Comparison of ENCODE assay signal across 15 cellular contexts in genomic region chr20:774680-775057, GRCh38. TPM values are rescaled to one million over a fixed set of nuclear protein-coding genes. Genes with fewer than 3 reads are reported as not detected.
DNase-seq lines count a peak whose midpoint lies in the region; ATAC-seq, FAIRE-seq and TF ChIP-seq lines count a peak whose summit lies in the region.
"Had no signal": no experiment of that assay in that cellular context is flagged by ENCODE, and none has a peak within 500 bp of the region (broad histone marks: within the 10 kb centered on the region; RNA-seq: fewer than 3 reads in every experiment).

No MANE protein-coding gene starts in this region.

- no peak overlapping the region for H2AK5ac ChIP-seq in H1 (ENCODE audit: low read depth, low read length)

- TF ChIP-seq POLR2A in Peyer's patch (IDR thresholded peaks at IDR 0.05), result no peak
- no peak for TF ChIP-seq POLR2A in H1 (IDR thresholded peaks at IDR 0.05; ENCODE audit: control extremely low read depth in 1 of 2, low read depth in 2 of 2, low read length in 2 of 2)

- H3K9me3 Mint-ChIP-seq in GM23338 (0 out of 3 replicates have a peak, but pooled peaks cover 2% of the 10 kb centered on the region), osteocyte (ENCODE audit: unreplicated experiment) (no peaks in the 10 kb centered on the region)
- H3K9me3 Mint-ChIP-seq: CD8-positive, alpha-beta memory T cell had no signal

- H3K4me3 Mint-ChIP-seq in GM23338, result no peak overlapping the region
- H3K4me3 Mint-ChIP-seq in osteocyte (ENCODE audit: unreplicated experiment), result no peak overlapping the region
- H3K4me3 Mint-ChIP-seq: CD8-positive, alpha-beta memory T cell had no signal

- H2BK5ac ChIP-seq in H1 (ENCODE audit: low read depth, low read length), result no peak overlapping the region

- 0 out of 2 replicates have a peak, but pooled peaks cover 3% of the 10 kb centered on the region for H3F3A ChIP-seq in GM23338 (replicated peaks; ENCODE audit: low read depth)

- no peak for FAIRE-seq in H1 (lab: Jason Lieb, UNC)
- FAIRE-seq: A204.1 had no signal

- H3K27ac ChIP-seq in BLaER1 (peak overlapping the region; percentile 32; the same call in 1 of the 2 replicates), GM23338 (ENCODE audit: low read depth) (no peak overlapping the region), Peyer's patch (peak overlapping the region in 3 of 4 donors; percentile 62 to 90 (median 78)), H1 (ENCODE audit: low read depth, low read length) (no peak overlapping the region), ascending aorta (no peak overlapping the region)

- TF ChIP-seq RAD21 in H1 (IDR thresholded peaks at IDR 0.05 in 1 of 2, conservative IDR thresholded peaks at IDR 0.05 in 1 of 2; ENCODE audit: low read depth in 2 of 2, low read length in 2 of 2), result no peak

- H4K91ac ChIP-seq in H1 (replicated peaks; ENCODE audit: insufficient read length, low read length), result no peak overlapping the region

- H3K4me2 ChIP-seq in BLaER1 (peak overlapping the region; percentile 41), GM23338 (peak overlapping the region; percentile 71; the same call in 1 of the 2 replicates), H1 (ENCODE audit: insufficient read depth in 1 of 2, low read depth in 2 of 2, low read length in 2 of 2) (no peak overlapping the region; a peak in 1 of 4 replicates)

- no peaks in the 10 kb centered on the region for H4K20me1 ChIP-seq in BLaER1
- no peaks in the 10 kb centered on the region for H4K20me1 ChIP-seq in GM23338 (replicated peaks; ENCODE audit: insufficient read depth)
- no peaks in the 10 kb centered on the region for H4K20me1 ChIP-seq in H1 (replicated peaks in 1 of 2; ENCODE audit: control insufficient read depth in 1 of 2, insufficient read depth in 2 of 2, low read length in 2 of 2)

- POLR2A ChIA-PET in H1 (lab: Charles Lee; ENCODE audit: partially characterized antibody), result no interaction called here

- H3K9me3 ChIP-seq in BLaER1 (peaks cover 4% of the 10 kb centered on the region), Peyer's patch (no peaks in the 10 kb centered on the region), H1 (ENCODE audit: insufficient read depth in 2 of 2, low read depth in 1 of 2, low read length in 1 of 2) (no peaks in the 10 kb centered on the region), ascending aorta (no peaks in the 10 kb centered on the region)
- H3K9me3 ChIP-seq: BE2C, Caco-2 had no signal

- TF ChIP-seq CTCF in GM23338 (conservative IDR thresholded peaks at IDR 0.05; ENCODE audit: low read depth in 2 of 2), result no peak
- TF ChIP-seq CTCF in Peyer's patch (IDR thresholded peaks at IDR 0.05), result no peak
- no peak for TF ChIP-seq CTCF in H1 (IDR thresholded peaks at IDR 0.05; ENCODE audit: control extremely low read depth in 1 of 3, insufficient read depth in 1 of 3, low read depth in 1 of 3, low read length in 3 of 3)
- TF ChIP-seq CTCF in ascending aorta (IDR thresholded peaks at IDR 0.05), result no peak
- no peak for TF ChIP-seq CTCF in osteocyte (IDR thresholded peaks at IDR 0.05)

- 70% methylated on average over 4 of the region's 4 CpGs; no CpG with 5 or more reads in 1 of the 2 experiments for WGBS in H1 (ENCODE audit: extremely low coverage in 1 of 2, insufficient coverage in 1 of 2, insufficient read length in 1 of 2, insufficient replicate concordance in 2 of 2, low coverage in 1 of 2, low lambda C conversion rate in 2 of 2, missing lambda C conversion rate in 1 of 2), 2 experiments

- no peak overlapping the region for H3K18ac ChIP-seq in H1 (ENCODE audit: extremely low read depth, low read length)

- H2BK12ac ChIP-seq in H1 (ENCODE audit: low read depth, low read length), result no peak overlapping the region

- H2AFZ ChIP-seq in GM23338, result no peak overlapping the region
- H2AFZ ChIP-seq in H1 (ENCODE audit: low read length), result no peak overlapping the region

- intact Hi-C loops in ascending aorta (cut with DNase I), result no loop called here

- H3K36me3 Mint-ChIP-seq in GM23338 (ENCODE audit: low read depth) (no peaks in the 10 kb centered on the region), osteocyte (ENCODE audit: unreplicated experiment) (no peaks in the 10 kb centered on the region)
- H3K36me3 Mint-ChIP-seq: CD8-positive, alpha-beta memory T cell had no signal

- peak overlapping the region; percentile 18; the same call in 1 of the 2 replicates for H2BK20ac ChIP-seq in H1 (ENCODE audit: low read length)

- H3K4me1 Mint-ChIP-seq in GM23338, result peaks cover 30% of the 10 kb centered on the region
- H3K4me1 Mint-ChIP-seq in osteocyte (ENCODE audit: unreplicated experiment), result no peaks in the 10 kb centered on the region
- H3K4me1 Mint-ChIP-seq: CD8-positive, alpha-beta memory T cell had no signal

- H2BK15ac ChIP-seq in H1 (ENCODE audit: low read length), result no peak overlapping the region

- H3K4ac ChIP-seq in H1 (replicated peaks; ENCODE audit: insufficient read length, low read depth, low read length), result no peak overlapping the region

- H3K79me1 ChIP-seq in H1 (ENCODE audit: low read depth, low read length), result no peaks in the 10 kb centered on the region

- no peak for ATAC-seq in GM23338
- no peak for ATAC-seq in GM21576 (IDR thresholded peaks at IDR 0.05; ENCODE audit: unreplicated experiment)

- no peaks in the 10 kb centered on the region for H3K9me2 ChIP-seq in GM23338 (ENCODE audit: insufficient read depth)

- no peak overlapping the region for H4K5ac ChIP-seq in H1 (ENCODE audit: insufficient read length, low read depth, low read length)

- H3K4me1 ChIP-seq in BLaER1, result peaks cover 25% of the 10 kb centered on the region
- peaks cover 20% of the 10 kb centered on the region for H3K4me1 ChIP-seq in GM23338 (ENCODE audit: insufficient read depth)
- peaks cover 0 to 32% (median 0%) of the 10 kb centered on the region in 4 donors for H3K4me1 ChIP-seq in Peyer's patch
- peaks cover 3 to 13% (median 11%) of the 10 kb centered on the region in 4 experiments; a peak in 5 of 7 replicates for H3K4me1 ChIP-seq in H1 (replicated peaks in 1 of 4; ENCODE audit: control insufficient read depth in 3 of 4, insufficient read depth in 4 of 4, low read length in 3 of 4)
- no peaks in the 10 kb centered on the region for H3K4me1 ChIP-seq in ascending aorta
- H3K4me1 ChIP-seq: BE2C had no signal

- no peaks in the 10 kb centered on the region for H3K79me2 ChIP-seq in GM23338 (replicated peaks; ENCODE audit: insufficient read depth)
- H3K79me2 ChIP-seq in H1 (ENCODE audit: control insufficient read depth in 1 of 2, insufficient read depth in 2 of 2, low read length in 2 of 2), result no peaks in the 10 kb centered on the region

- TF ChIP-seq EP300 in H1 (IDR thresholded peaks at IDR 0.05; ENCODE audit: borderline replicate concordance in 1 of 2, low read depth in 2 of 2, low read length in 2 of 2), result no peak

- H3K27me3 Mint-ChIP-seq in GM23338 (ENCODE audit: insufficient read depth, low read depth, poor library complexity), result no peaks in the 10 kb centered on the region
- no peaks in the 10 kb centered on the region for H3K27me3 Mint-ChIP-seq in osteocyte (ENCODE audit: unreplicated experiment)

- no peak overlapping the region for H3K56ac ChIP-seq in H1 (replicated peaks; ENCODE audit: insufficient read length, low read depth, low read length)

- H3K36me3 ChIP-seq in BLaER1 (no peaks in the 10 kb centered on the region), GM23338 (ENCODE audit: insufficient read depth) (no peaks in the 10 kb centered on the region), Peyer's patch (no peaks in the 10 kb centered on the region), H1 (ENCODE audit: control insufficient read depth in 2 of 4, insufficient read depth in 4 of 4, low read length in 3 of 4) (no peaks in the 10 kb centered on the region), ascending aorta (no peaks in the 10 kb centered on the region)
- H3K36me3 ChIP-seq: BE2C had no signal

- H3K4me3 ChIP-seq in BLaER1 (no peak overlapping the region), GM23338 (no peak overlapping the region), Peyer's patch (peak overlapping the region in 2 of 4 donors; percentile 34 to 60), H1 (ENCODE audit: extremely low read depth in 1 of 4, insufficient read depth in 2 of 4, low read depth in 3 of 4, low read length in 4 of 4) (no peak overlapping the region), ascending aorta (no peak overlapping the region)

- H3K14ac ChIP-seq in H1 (ENCODE audit: insufficient read length), result no peak overlapping the region

- no peak overlapping the region; the same call in 1 of the 2 replicates for H4K8ac ChIP-seq in H1 (ENCODE audit: extremely low read depth, insufficient read depth, low read length)

- H3K23me2 ChIP-seq in H1 (ENCODE audit: low read depth, low read length), result 0 out of 2 replicates have a peak, but pooled peaks cover 3% of the 10 kb centered on the region

- CTCF ChIA-PET in H1 (lab: Charles Lee; ENCODE audit: partially characterized antibody), result interaction anchor here (1.3 to 2.0 kb wide), 2 partner anchors 40 to 107 kb away, joined by 4 to 7 read pairs; no protein-coding TSS in a partner anchor

- H3K27me3 ChIP-seq in BLaER1 (no peaks in the 10 kb centered on the region), GM23338 (ENCODE audit: insufficient read depth) (no peaks in the 10 kb centered on the region), Peyer's patch (no peaks in the 10 kb centered on the region), H1 (replicated peaks in 1 of 4; ENCODE audit: control insufficient read depth in 3 of 4, extremely low read depth in 1 of 4, insufficient read depth in 3 of 4, low read length in 3 of 4) (no peaks in the 10 kb centered on the region), ascending aorta (no peaks in the 10 kb centered on the region)
- H3K27me3 ChIP-seq: BE2C had no signal

- H3K9ac ChIP-seq in BLaER1, result no peak overlapping the region
- H3K9ac ChIP-seq in H1 (replicated peaks in 1 of 4; ENCODE audit: extremely low read depth in 1 of 4, low read depth in 3 of 4, low read length in 3 of 4), result 0 out of 7 replicates have a peak overlapping the region, but pooled peaks of 1 of the 4 experiments have one; percentile 10

- DNase-seq in GM23338 (ENCODE audit: low spot score) (no peak), Peyer's patch (no peak), H1 (ENCODE audit: low read depth in 1 of 2, low spot score in 2 of 2) (no peak), ascending aorta (ENCODE audit: low spot score in 2 of 2) (no peak), KG1 (lab: John Stamatoyannopoulos, UW) (no peak), osteocyte (ENCODE audit: extremely low spot score, unreplicated experiment) (no peak)
- DNase-seq: BE2C; Caco-2; CD8-positive, alpha-beta memory T cell; DND-41; GDM1; H7 had no signal

- no peak overlapping the region for H2BK120ac ChIP-seq in H1 (replicated peaks; ENCODE audit: low read depth, low read length)

- no peak overlapping the region for H3K27ac Mint-ChIP-seq in GM23338
- no peak overlapping the region for H3K27ac Mint-ChIP-seq in osteocyte (ENCODE audit: unreplicated experiment)

- H3K23ac ChIP-seq in H1 (ENCODE audit: insufficient read length), result no peak overlapping the region

RNA-seq across cellular contexts. Expression of gene SLC52A3, which starts 6.4 kb away (rescaled TPM):
- total RNA-seq in GM23338 (2014; rRNA removed; shearing (Covaris generic)), result 3.6 and 4.5 TPM in 2 replicates
- polyA plus RNA-seq in GM23338 (2016; fragmentation: Nextera tagmentation; extraction: Ambion mirVana) (2.3 and 2.5 TPM in 2 replicates), H1 (2011; rRNA removed) (2.3 and 4.2 TPM in 2 replicates)
- total RNA-seq in Peyer's patch (100 to 1,000 TPM in 1 of 4 donors, 10 to 100 TPM in 3; 15.7 to 176 (median 26.0) TPM), ascending aorta (3.0 TPM), osteocyte (not detected in 2 replicates)
- 3.9 and 4.2 TPM in 2 replicates for total RNA-seq in H1 (2021; fragmentation: NEBNext Ultra II Directional; extraction: Animal tissue kit (Norgen Biotek cat#: 25700))
- 1.8 TPM for polyA plus RNA-seq in H1 (2011; cell fraction: cytosol; rRNA removed)
- polyA plus RNA-seq in H1 (2011; cell fraction: nucleus; rRNA removed), result 3.1 TPM
- 1.6 to 2.4 TPM (median 2.0 TPM) in 4 replicates for polyA plus RNA-seq in H1 (2012, experiment 1 of 2)
- 2.2 TPM for polyA plus RNA-seq in H1 (2012, experiment 2 of 2)
- 4.1 TPM for polyA plus RNA-seq in H1 (2013, experiment 1 of 2)
- polyA plus RNA-seq in H1 (2013, experiment 2 of 2), result 4.2 TPM
- polyA minus RNA-seq in H1 (2011; rRNA and poly(A)+ RNA removed), result 2.0 and 2.7 TPM in 2 replicates
- 2.1 TPM for polyA minus RNA-seq in H1 (2011; cell fraction: cytosol; rRNA and poly(A)+ RNA removed)
- polyA minus RNA-seq in H1 (2011; cell fraction: nucleus; rRNA and poly(A)+ RNA removed), result 2.5 TPM
- total RNA-seq: CD8-positive, alpha-beta memory T cell had no signal
- polyA plus RNA-seq: CD8-positive, alpha-beta memory T cell had no signal

RNA-seq across cellular contexts. Expression of gene FAM110A, which starts 58.8 kb away (rescaled TPM):
- 13.7 and 15.0 TPM in 2 replicates for total RNA-seq in GM23338 (2014; rRNA removed; shearing (Covaris generic))
- polyA plus RNA-seq in GM23338 (2016; fragmentation: Nextera tagmentation; extraction: Ambion mirVana) (9.9 and 10.7 TPM in 2 replicates), H1 (2011; rRNA removed) (10.1 and 18.5 TPM in 2 replicates)
- total RNA-seq in Peyer's patch (10 to 100 TPM in 2 of 4 donors, 1 to 10 TPM in 2; 5.1 to 15.7 (median 12.7) TPM), ascending aorta (9.7 TPM), osteocyte (2.6 and 2.7 TPM in 2 replicates)
- 10.9 and 13.1 TPM in 2 replicates for total RNA-seq in H1 (2021; fragmentation: NEBNext Ultra II Directional; extraction: Animal tissue kit (Norgen Biotek cat#: 25700))
- polyA plus RNA-seq in H1 (2011; cell fraction: cytosol; rRNA removed), result 9.7 TPM
- polyA plus RNA-seq in H1 (2011; cell fraction: nucleus; rRNA removed), result 15.1 TPM
- polyA plus RNA-seq in H1 (2012, experiment 1 of 2), result 4.4 to 8.9 TPM (median 8.4 TPM) in 4 replicates
- polyA plus RNA-seq in H1 (2012, experiment 2 of 2), result 9.9 TPM
- polyA plus RNA-seq in H1 (2013, experiment 1 of 2), result 10.3 TPM
- polyA plus RNA-seq in H1 (2013, experiment 2 of 2), result 10.5 TPM
- 1.7 and 3.0 TPM in 2 replicates for polyA minus RNA-seq in H1 (2011; rRNA and poly(A)+ RNA removed)
- polyA minus RNA-seq in H1 (2011; cell fraction: cytosol; rRNA and poly(A)+ RNA removed), result 3.0 TPM
- 7.3 TPM for polyA minus RNA-seq in H1 (2011; cell fraction: nucleus; rRNA and poly(A)+ RNA removed)

Comparison
In these comparisons a context has a peak if more than half of its experiments do, and no peak if none do; other contexts are left out.
1. H3K27ac ChIP-seq: peak in BLaER1 (single experiment) and Peyer's patch (3 of 4); none in GM23338 (single experiment), H1 (single experiment) and ascending aorta (0 of 2).
2. H3K4me2 ChIP-seq: peak in BLaER1 (single experiment) and GM23338 (single experiment); none in H1 (0 of 2).